ENCODE assay signal across 10 cellular contexts in genomic region chr14:21038416-21039058, GRCh38. TPM values are rescaled to one million over a fixed set of nuclear protein-coding genes. Genes with fewer than 3 reads are reported as not detected.
DNase-seq lines count a peak whose midpoint lies in the region; ATAC-seq and TF ChIP-seq lines count a peak whose summit lies in the region.
"Had no signal": no experiment of that assay in that cellular context is flagged by ENCODE, and none has a peak within 500 bp of the region (broad histone marks: within the 10 kb centered on the region; RNA-seq: fewer than 3 reads in every experiment).

No MANE protein-coding gene starts in this region.

- intact Hi-C loops in mucosa of descending colon (cut with DNase I, micrococcal nuclease) (no loop called here), posterior vena cava (cut with DNase I) (loop anchor here in 1 of 2 donors (2.0 kb wide), 1 partner anchor 22 kb away; no protein-coding TSS in a partner anchor)

- no peaks in the 10 kb centered on the region for H3K36me3 ChIP-seq in mucosa of descending colon (ENCODE audit: low read depth)
- H3K36me3 ChIP-seq in tibial nerve, result no peaks in the 10 kb centered on the region

- no peaks in the 10 kb centered on the region for H3K27me3 ChIP-seq in tibial nerve

- no peak for TF ChIP-seq EP300 in tibial nerve (IDR thresholded peaks at IDR 0.05)

- peak overlapping the region; percentile 94 for H3K27ac ChIP-seq in epithelial cell of prostate
- H3K27ac ChIP-seq in tibial nerve, result peak overlapping the region; percentile 66 to 86 (median 80)

- no peak for DNase-seq in epithelial cell of prostate (ENCODE audit: low read depth, low spot score)
- DNase-seq in mucosa of descending colon, result no peak
- no peak for DNase-seq in tibial nerve (ENCODE audit: low spot score in 2 of 2)
- no peak for DNase-seq in stimulated activated CD4-positive, alpha-beta T cell treated with anti-CD3 and anti-CD28 coated beads, Interleukin-2, amount 100 ng/mL, for 48 hours
- no peak for DNase-seq in posterior vena cava (ENCODE audit: low spot score)
- DNase-seq in germinal center (ENCODE audit: low spot score), result no peak
- DNase-seq: naive B cell had no signal

- H3K4me3 ChIP-seq in mucosa of descending colon (no peak overlapping the region), tibial nerve (peak overlapping the region in 1 of 4 donors; percentile 31)

- H3K4me1 ChIP-seq in mucosa of descending colon (ENCODE audit: low read depth) (peaks cover 27% of the 10 kb centered on the region), tibial nerve (peaks cover 0 to 47% (median 28%) of the 10 kb centered on the region in 4 donors)

- H3K9me3 ChIP-seq in mucosa of descending colon, result no peaks in the 10 kb centered on the region
- no peaks in the 10 kb centered on the region for H3K9me3 ChIP-seq in tibial nerve

- no peak for TF ChIP-seq CTCF in mucosa of descending colon (IDR thresholded peaks at IDR 0.05)
- no peak for TF ChIP-seq CTCF in tibial nerve (IDR thresholded peaks at IDR 0.05)

- 24 to 39% methylated on average over 3 of the region's 3 CpGs for WGBS in tibial nerve, 2 donors

- TF ChIP-seq POLR2A in tibial nerve (IDR thresholded peaks at IDR 0.05), result no peak

- peak; percentile 16 for ATAC-seq in mucosa of descending colon

RNA-seq across cellular contexts. Expression of gene RNASE7, which starts 3.6 kb away (rescaled TPM):
- total RNA-seq in mucosa of descending colon (under 1 TPM in 2 of 3 donors, not detected in 1; 0.19 to 0.32 TPM), tibial nerve (not detected), posterior vena cava (not detected)
- total RNA-seq: LHCN-M2, NCI-H460, SK-MEL-5 had no signal

RNA-seq across cellular contexts. Expression of gene RNASE13, which starts 3.9 kb away (rescaled TPM):
- total RNA-seq in mucosa of descending colon (not detected), tibial nerve (not detected), posterior vena cava (not detected)
- total RNA-seq: LHCN-M2, NCI-H460, SK-MEL-5 had no signal

RNA-seq across cellular contexts. Expression of gene TPPP2, which starts 8.5 kb away (rescaled TPM):
- 1 to 10 TPM in 1 of 3 donors, under 1 TPM in 1, not detected in 1; 0.58 to 2.3 TPM for total RNA-seq in mucosa of descending colon
- not detected for total RNA-seq in tibial nerve
- total RNA-seq in posterior vena cava, result not detected
- total RNA-seq: LHCN-M2, NCI-H460, SK-MEL-5 had no signal

RNA-seq across cellular contexts. Expression of gene NDRG2, which starts 13.7 kb away (rescaled TPM):
- total RNA-seq in mucosa of descending colon (100 to 1,000 TPM; 156 to 212 (median 188) TPM), tibial nerve (100 to 1,000 TPM; 370 to 971 (median 750) TPM), posterior vena cava (10 to 100 TPM; 78.0 to 80.7 TPM)

RNA-seq across cellular contexts. Expression of gene RNASE8, which starts 19.1 kb away (rescaled TPM):
- total RNA-seq in mucosa of descending colon (not detected), tibial nerve (not detected), posterior vena cava (not detected)
- total RNA-seq: LHCN-M2, NCI-H460, SK-MEL-5 had no signal
